In genomic region chr1:63522891-63523728, GRCh38 we compare ENCODE assay signal across 8 cellular contexts. TPM values are rescaled to one million over a fixed set of nuclear protein-coding genes. Genes with fewer than 3 reads are reported as not detected.
DNase-seq lines count a peak whose midpoint lies in the region; ATAC-seq and TF ChIP-seq lines count a peak whose summit lies in the region.

Gene EFCAB7 (plus strand): TSS chr1:63523525. CDS start chr1:63525573, 2,048 bp downstream.
A gene with protein sequence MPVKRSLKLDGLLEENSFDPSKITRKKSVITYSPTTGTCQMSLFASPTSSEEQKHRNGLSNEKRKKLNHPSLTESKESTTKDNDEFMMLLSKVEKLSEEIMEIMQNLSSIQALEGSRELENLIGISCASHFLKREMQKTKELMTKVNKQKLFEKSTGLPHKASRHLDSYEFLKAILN (minus strand): TSS chr1:63523225. CDS start chr1:63523133, 92 bp downstream.

- peaks cover 18 to 27% (median 25%) of the 10 kb centered on the region in 10 experiments for H3K4me1 ChIP-seq in BLaER1 treated with 17β-estradiol and CSF1 and Interleukin-3, amounts not matched to agents 10 nM and 100 nM
- H3K4me1 ChIP-seq in left lung, result peaks cover 3 to 18% of the 10 kb centered on the region in 2 donors

- DNase-seq in NCI-H526 (lab: John Stamatoyannopoulos, UW), result peak; percentile 97 to 98
- DNase-seq in activated CD4-positive, alpha-beta T cell treated with anti-CD3 and anti-CD28 coated beads, Interleukin-2, amount 50 U/mL, for 24 hours (ENCODE audit: low read depth in 1 of 2, low spot score in 1 of 2), result peak; percentile 72 to 76
- peak; percentile 91 to 93 for DNase-seq in left lung
- DNase-seq in stimulated activated CD4-positive, alpha-beta T cell treated with anti-CD3 and anti-CD28 coated beads, Interleukin-2, amount 100 ng/mL, for 4 hours (ENCODE audit: low read depth), result peak; percentile 55

- H3K9me3 ChIP-seq in BLaER1 treated with 17β-estradiol and CSF1 and Interleukin-3, amounts not matched to agents 10 nM and 100 nM (replicated peaks in 1 of 11), result no peaks in the 10 kb centered on the region
- no peaks in the 10 kb centered on the region for H3K9me3 ChIP-seq in left lung

- H3K4me1 Mint-ChIP-seq in dendritic cell treated with granulocyte-macrophage colony-stimulating factor and Interleukin-4, amounts not matched to agents 40 ng/mL and 50 ng/mL, for 4 days (ENCODE audit: low read depth), result peaks cover 7% of the 10 kb centered on the region

- H3K4me3 ChIP-seq in BLaER1 treated with 17β-estradiol and CSF1 and Interleukin-3, amounts not matched to agents 10 nM and 100 nM, result peak within 1 kb of the TSS; percentile 72 to 87 (median 77)
- peak within 1 kb of the TSS; percentile 54 to 61 for H3K4me3 ChIP-seq in left lung

- peak within 1 kb of the TSS; percentile 79 to 93 (median 88) for H3K4me2 ChIP-seq in BLaER1 treated with 17β-estradiol and CSF1 and Interleukin-3, amounts not matched to agents 10 nM and 100 nM

- peak; percentile 84 for ATAC-seq in GM19328 (IDR thresholded peaks at IDR 0.05; ENCODE audit: unreplicated experiment)
- peak; percentile 83 for ATAC-seq in HG03469 (IDR thresholded peaks at IDR 0.05; ENCODE audit: unreplicated experiment)
- peak; percentile 96 for ATAC-seq in left lung

- H3K4me3 Mint-ChIP-seq in dendritic cell treated with granulocyte-macrophage colony-stimulating factor and Interleukin-4, amounts not matched to agents 40 ng/mL and 50 ng/mL, for 4 days, result peak within 1 kb of the TSS; percentile 86

- no peaks in the 10 kb centered on the region for H3K9me3 Mint-ChIP-seq in dendritic cell treated with granulocyte-macrophage colony-stimulating factor and Interleukin-4, amounts not matched to agents 40 ng/mL and 50 ng/mL, for 4 days

- no peaks in the 10 kb centered on the region for H4K20me1 ChIP-seq in BLaER1 treated with 17β-estradiol and CSF1 and Interleukin-3, amounts not matched to agents 10 nM and 100 nM

- peaks cover 10% of the 10 kb centered on the region for H3K36me3 Mint-ChIP-seq in dendritic cell treated with granulocyte-macrophage colony-stimulating factor and Interleukin-4, amounts not matched to agents 40 ng/mL and 50 ng/mL, for 4 days (ENCODE audit: low read depth)

- peak within 1 kb of the TSS; percentile 81 to 97 (median 90) for H3K9ac ChIP-seq in BLaER1 treated with 17β-estradiol and CSF1 and Interleukin-3, amounts not matched to agents 10 nM and 100 nM

- H3K27ac Mint-ChIP-seq in dendritic cell treated with granulocyte-macrophage colony-stimulating factor and Interleukin-4, amounts not matched to agents 40 ng/mL and 50 ng/mL, for 4 days, result peak within 1 kb of the TSS; percentile 95

- H3K27me3 ChIP-seq in BLaER1 treated with 17β-estradiol and CSF1 and Interleukin-3, amounts not matched to agents 10 nM and 100 nM, result no peaks in the 10 kb centered on the region
- no peaks in the 10 kb centered on the region for H3K27me3 ChIP-seq in left lung

- intact Hi-C loops in dendritic cell treated with granulocyte-macrophage colony-stimulating factor and Interleukin-4, amounts not matched to agents 40 ng/mL and 50 ng/mL, for 4 days (cut with micrococcal nuclease), result loop anchor here (2.0 kb wide), 2 partner anchors 156 to 196 kb away; partner anchors contain the start of gene ALG6
- intact Hi-C loops in left lung (cut with DNase I), result no loop called here

- no peak for TF ChIP-seq CTCF in left lung (IDR thresholded peaks at IDR 0.05)

- H3K27ac ChIP-seq in BLaER1 treated with 17β-estradiol and CSF1 and Interleukin-3, amounts not matched to agents 10 nM and 100 nM, result peak within 1 kb of the TSS; percentile 86 to 99 (median 93)
- H3K27ac ChIP-seq in left lung, result peak within 1 kb of the TSS; percentile 93 to 97

- no peaks in the 10 kb centered on the region for H3K27me3 Mint-ChIP-seq in dendritic cell treated with granulocyte-macrophage colony-stimulating factor and Interleukin-4, amounts not matched to agents 40 ng/mL and 50 ng/mL, for 4 days

- H3K36me3 ChIP-seq in BLaER1 treated with 17β-estradiol and CSF1 and Interleukin-3, amounts not matched to agents 10 nM and 100 nM, result peaks cover 0 to 24% (median 0%) of the 10 kb centered on the region in 11 experiments; a peak in 9 of 22 replicates
- peaks cover 0 to 3% of the 10 kb centered on the region in 2 donors for H3K36me3 ChIP-seq in left lung

RNA-seq across cellular contexts. Expression of gene EFCAB7, which starts in this region (rescaled TPM):
- total RNA-seq in left lung, result 1 to 10 TPM; 6.8 to 8.8 TPM

RNA-seq across cellular contexts. Expression of the second gene that starts in this region (rescaled TPM):
- total RNA-seq in left lung, result 10 to 100 TPM; 16.6 to 19.0 TPM

Comparison
In these comparisons a context has a peak if more than half of its experiments do, and no peak if none do; other contexts are left out.
1. Peak in every context shown above with its lines: DNase-seq, ATAC-seq, H3K4me3 ChIP-seq and H3K27ac ChIP-seq.